Comparison of ENCODE assay signal across 23 cellular contexts in genomic region chr2:23861952-23862351, GRCh38.
A peak's percentile ranks its signal among the peaks of the same experiment; 100 is the strongest.
DNase-seq lines count a peak whose midpoint lies in the region; ATAC-seq, FAIRE-seq and TF ChIP-seq lines count a peak whose summit lies in the region.
"Had no signal": no experiment of that assay in that cellular context is flagged by ENCODE, and none has a peak within 500 bp of the region (broad histone marks: within the 10 kb centered on the region; RNA-seq: fewer than 3 reads in every experiment).

No MANE protein-coding gene starts in this region.

- H2AFZ ChIP-seq in OCI-LY7 (ENCODE audit: low read length): no peak overlapping the region
- H2AFZ ChIP-seq: GM23248 had no signal

- BruUV-seq in OCI-LY7 (replicated peaks; lab: Mats Ljungman, UMichigan): no TSS peak

- H3K4me3 ChIP-seq in DOHH2 (ENCODE audit: low read length) (no peak overlapping the region), OCI-LY7 (ENCODE audit: low read depth, low read length, poor library complexity, severe bottlenecking) (no peak overlapping the region)
- H3K4me3 ChIP-seq: BLaER1 treated with 17β-estradiol and CSF1 and Interleukin-3, amounts not matched to agents 10 nM and 100 nM; GM23248 had no signal

- CTCF ChIA-PET in OCI-LY7 (lab: Charles Lee; ENCODE audit: unreplicated experiment): no interaction called here
- CTCF ChIA-PET in activated CD4-positive, alpha-beta memory T cell treated with anti-CD3 and anti-CD28 coated beads, Interleukin-2, amount 10 ng/mL, durations not matched to agents 7 days and 5 days (lab: Charles Lee): interaction anchor here (1.3 kb wide), 1 partner anchor 38 kb away, joined by 3 read pairs; no protein-coding TSS in a partner anchor

- no peaks in the 10 kb centered on the region for H3K27me3 ChIP-seq in DOHH2 (ENCODE audit: control insufficient read depth, low read length)
- H3K27me3 ChIP-seq: BE2C; BLaER1 treated with 17β-estradiol and CSF1 and Interleukin-3, amounts not matched to agents 10 nM and 100 nM had no signal

- no peak overlapping the region for H3K27ac ChIP-seq in DOHH2 (ENCODE audit: low read depth, low read length)
- H3K27ac ChIP-seq in OCI-LY7 (ENCODE audit: low read depth, low read length, poor library complexity, severe bottlenecking): no peak overlapping the region
- H3K27ac ChIP-seq: 22Rv1; BLaER1 treated with 17β-estradiol and CSF1 and Interleukin-3, amounts not matched to agents 10 nM and 100 nM; GM23248 had no signal

- ATAC-seq in GM19351 (IDR thresholded peaks at IDR 0.05; ENCODE audit: unreplicated experiment) (peak; percentile 57), GM18511 (IDR thresholded peaks at IDR 0.05; ENCODE audit: unreplicated experiment) (no peak)
- ATAC-seq: HCT116 had no signal

- H3K9me3 Mint-ChIP-seq in activated CD4-positive, alpha-beta memory T cell treated with anti-CD3 and anti-CD28 coated beads, Interleukin-2, amount 10 ng/mL, durations not matched to agents 7 days and 5 days: no peaks in the 10 kb centered on the region
- H3K9me3 Mint-ChIP-seq: CD14-positive monocyte; CD4-positive, alpha-beta T cell; CD8-positive, alpha-beta memory T cell; H9 had no signal

- H3K79me2 ChIP-seq in DOHH2 (ENCODE audit: control insufficient read depth, low read length) (no peaks in the 10 kb centered on the region), OCI-LY7 (ENCODE audit: insufficient read depth, low read depth, low read length) (no peaks in the 10 kb centered on the region)

- H3K4me1 Mint-ChIP-seq in activated CD4-positive, alpha-beta memory T cell treated with anti-CD3 and anti-CD28 coated beads, Interleukin-2, amount 10 ng/mL, durations not matched to agents 7 days and 5 days: peaks cover 2% of the 10 kb centered on the region
- H3K4me1 Mint-ChIP-seq: CD14-positive monocyte had no signal

- H3K36me3 ChIP-seq in DOHH2 (ENCODE audit: control insufficient read depth, low read length): peaks cover 20% of the 10 kb centered on the region
- 0 out of 2 replicates have a peak, but pooled peaks cover 6% of the 10 kb centered on the region for H3K36me3 ChIP-seq in OCI-LY7 (ENCODE audit: insufficient read depth, low read length)

- H3K36me3 Mint-ChIP-seq in activated CD4-positive, alpha-beta memory T cell treated with anti-CD3 and anti-CD28 coated beads, Interleukin-2, amount 10 ng/mL, durations not matched to agents 7 days and 5 days (ENCODE audit: low read depth): peaks cover 13% of the 10 kb centered on the region

- peaks cover 27% of the 10 kb centered on the region for H3K4me1 ChIP-seq in DOHH2 (ENCODE audit: control insufficient read depth, low read length)
- H3K4me1 ChIP-seq in OCI-LY7 (ENCODE audit: insufficient read depth, low read length, poor library complexity, severe bottlenecking): peaks cover 22% of the 10 kb centered on the region
- H3K4me1 ChIP-seq: BE2C; BLaER1 treated with 17β-estradiol and CSF1 and Interleukin-3, amounts not matched to agents 10 nM and 100 nM had no signal

- H3K27ac Mint-ChIP-seq in activated CD4-positive, alpha-beta memory T cell treated with anti-CD3 and anti-CD28 coated beads, Interleukin-2, amount 10 ng/mL, durations not matched to agents 7 days and 5 days: no peak overlapping the region
- H3K27ac Mint-ChIP-seq: CD4-positive, alpha-beta T cell; CD8-positive, alpha-beta memory T cell had no signal

- H3K9me2 ChIP-seq in DOHH2 (replicated peaks; ENCODE audit: control insufficient read depth, low read length) (no peaks in the 10 kb centered on the region), OCI-LY7 (ENCODE audit: insufficient read depth, low read length) (no peaks in the 10 kb centered on the region)

- peak; percentile 33 for FAIRE-seq in GM18507 (lab: Jason Lieb, UNC)
- FAIRE-seq: A204.1, D721Med had no signal

- H3K4me3 Mint-ChIP-seq in activated CD4-positive, alpha-beta memory T cell treated with anti-CD3 and anti-CD28 coated beads, Interleukin-2, amount 10 ng/mL, durations not matched to agents 7 days and 5 days: no peak overlapping the region
- H3K4me3 Mint-ChIP-seq: CD14-positive monocyte; CD4-positive, alpha-beta T cell; CD8-positive, alpha-beta memory T cell; H9 had no signal

- H3K27me3 Mint-ChIP-seq in activated CD4-positive, alpha-beta memory T cell treated with anti-CD3 and anti-CD28 coated beads, Interleukin-2, amount 10 ng/mL, durations not matched to agents 7 days and 5 days: no peaks in the 10 kb centered on the region
- H3K27me3 Mint-ChIP-seq: CD4-positive, alpha-beta T cell; CD8-positive, alpha-beta memory T cell had no signal

- peaks cover 5% of the 10 kb centered on the region for H3F3A ChIP-seq in DOHH2 (ENCODE audit: control insufficient read depth, insufficient read depth)

- intact Hi-C loops in OCI-LY7 (cut with micrococcal nuclease; ENCODE audit: unreplicated experiment): loop anchor here (2.0 kb wide), 1 partner anchor 65 kb away; the partner anchor contains the start of gene ATAD2B

- H3K4me2 ChIP-seq in DOHH2 (ENCODE audit: low read length): peak overlapping the region; percentile 37
- peak overlapping the region; percentile 51 for H3K4me2 ChIP-seq in OCI-LY7 (ENCODE audit: low read length)
- H3K4me2 ChIP-seq: BLaER1 treated with 17β-estradiol and CSF1 and Interleukin-3, amounts not matched to agents 10 nM and 100 nM had no signal

- TF ChIP-seq CTCF in DOHH2 (IDR thresholded peaks at IDR 0.05; ENCODE audit: low read depth, low read length, poor library complexity, severe bottlenecking): no peak
- no peak for TF ChIP-seq CTCF in OCI-LY7 (conservative IDR thresholded peaks at IDR 0.05; ENCODE audit: low read length)

- H4K20me1 ChIP-seq in DOHH2 (ENCODE audit: control insufficient read depth, insufficient read depth, low read depth, low read length): no peaks in the 10 kb centered on the region
- H4K20me1 ChIP-seq in OCI-LY7 (ENCODE audit: insufficient read depth, low read length): no peaks in the 10 kb centered on the region
- H4K20me1 ChIP-seq: BLaER1 treated with 17β-estradiol and CSF1 and Interleukin-3, amounts not matched to agents 10 nM and 100 nM had no signal

- no peak for DNase-seq in GM18507 (ENCODE audit: extremely low spot score, insufficient read length, low read depth)
- DNase-seq in OCI-LY7 (ENCODE audit: low spot score): peak; percentile 63
- no peak for DNase-seq in cerebellar nuclear complex (lab: John Stamatoyannopoulos, UW)
- DNase-seq in AG08396 (ENCODE audit: low spot score): no peak
- no peak for DNase-seq in activated CD4-positive, alpha-beta memory T cell treated with anti-CD3 and anti-CD28 coated beads, Interleukin-2, amount 10 ng/mL, durations not matched to agents 7 days and 5 days
- DNase-seq: AML-193; BE2C; CD4-positive, alpha-beta T cell; CD8-positive, alpha-beta memory T cell; DMS 273 treated with DMSO at 0.1 percent for 48 hours; DMS79; GF-D8; GM23248; H9 had no signal

- POLR2A ChIA-PET in OCI-LY7 (lab: Charles Lee): interaction anchor here (0.7 to 2.1 kb wide), 6 partner anchors 20 to 1557 kb away, joined by 3 to 9 read pairs (median 4); no protein-coding TSS in a partner anchor
- POLR2A ChIA-PET in activated CD4-positive, alpha-beta memory T cell treated with anti-CD3 and anti-CD28 coated beads, Interleukin-2, amount 10 ng/mL, durations not matched to agents 7 days and 5 days (lab: Charles Lee): no interaction called here

- no peaks in the 10 kb centered on the region for H3K9me3 ChIP-seq in DOHH2 (ENCODE audit: control insufficient read depth, insufficient read depth, low read length)
- no peaks in the 10 kb centered on the region for H3K9me3 ChIP-seq in OCI-LY7 (ENCODE audit: low read length)
- H3K9me3 ChIP-seq: BE2C; BLaER1 treated with 17β-estradiol and CSF1 and Interleukin-3, amounts not matched to agents 10 nM and 100 nM had no signal
